ENCODE assay signal across 20 cellular contexts in genomic region chr10:132664883-132665282, GRCh38.
"Had no signal": no experiment of that assay in that cellular context is flagged by ENCODE, and none has a peak within 500 bp of the region (broad histone marks: within the 10 kb centered on the region; RNA-seq: fewer than 3 reads in every experiment).

No MANE protein-coding gene starts in this region.

- H3K4me3 ChIP-seq: dorsolateral prefrontal cortex, lung, mucosa of descending colon, neural progenitor cell, prostate gland, right atrium auricular region, sigmoid colon, testis, tibial artery had no signal

- H3K9ac ChIP-seq: neural progenitor cell had no signal

- H3K36me3 ChIP-seq: neural progenitor cell, prostate gland had no signal

- H3K4me2 ChIP-seq: neural progenitor cell had no signal

- DNase-seq: effector CD4-positive, alpha-beta T cell; hypothalamus; immature natural killer cell; islet precursor cell; left ventricle myocardium superior; mucosa of descending colon; naive B cell; nucleus accumbens; sigmoid colon; stimulated activated CD4-positive, alpha-beta T cell treated with anti-CD3 and anti-CD28 coated beads, Interleukin-4, amount 100 ng/mL, for 4 hours; stimulated activated naive CD8-positive, alpha-beta T cell treated with anti-CD3 and anti-CD28 coated beads, Interleukin-15, Interleukin-2, amounts not matched to agents 100 U/mL and 50 U/mL, for 24 hours; substantia nigra; testis; tibial artery had no signal

- H3K4me1 ChIP-seq: right atrium auricular region, testis had no signal

- H3K27ac ChIP-seq: dorsolateral prefrontal cortex, neural progenitor cell, prostate gland, right atrium auricular region, sigmoid colon, testis, tibial artery had no signal

- ATAC-seq: left ventricle myocardium superior; mucosa of descending colon; stimulated activated memory B cell treated with anti-CD40 and anti-IgM and Interleukin-4, amounts not matched to agents 10 μg/mL and 1 μg/mL and 100 μg/mL, for 72 hours; stimulated activated naive CD8-positive, alpha-beta T cell treated with anti-CD3 and anti-CD28 coated beads, Interleukin-15, Interleukin-2, amounts not matched to agents 100 U/mL and 50 U/mL, for 24 hours had no signal

- H2AFZ ChIP-seq: neural progenitor cell had no signal

- H3K27me3 ChIP-seq: dorsolateral prefrontal cortex, neural progenitor cell, right atrium auricular region, sigmoid colon, testis, tibial artery had no signal

- H3K9me3 ChIP-seq: mucosa of descending colon, prostate gland, right atrium auricular region, sigmoid colon, testis, tibial artery had no signal
